In the genomic region with DNA sequence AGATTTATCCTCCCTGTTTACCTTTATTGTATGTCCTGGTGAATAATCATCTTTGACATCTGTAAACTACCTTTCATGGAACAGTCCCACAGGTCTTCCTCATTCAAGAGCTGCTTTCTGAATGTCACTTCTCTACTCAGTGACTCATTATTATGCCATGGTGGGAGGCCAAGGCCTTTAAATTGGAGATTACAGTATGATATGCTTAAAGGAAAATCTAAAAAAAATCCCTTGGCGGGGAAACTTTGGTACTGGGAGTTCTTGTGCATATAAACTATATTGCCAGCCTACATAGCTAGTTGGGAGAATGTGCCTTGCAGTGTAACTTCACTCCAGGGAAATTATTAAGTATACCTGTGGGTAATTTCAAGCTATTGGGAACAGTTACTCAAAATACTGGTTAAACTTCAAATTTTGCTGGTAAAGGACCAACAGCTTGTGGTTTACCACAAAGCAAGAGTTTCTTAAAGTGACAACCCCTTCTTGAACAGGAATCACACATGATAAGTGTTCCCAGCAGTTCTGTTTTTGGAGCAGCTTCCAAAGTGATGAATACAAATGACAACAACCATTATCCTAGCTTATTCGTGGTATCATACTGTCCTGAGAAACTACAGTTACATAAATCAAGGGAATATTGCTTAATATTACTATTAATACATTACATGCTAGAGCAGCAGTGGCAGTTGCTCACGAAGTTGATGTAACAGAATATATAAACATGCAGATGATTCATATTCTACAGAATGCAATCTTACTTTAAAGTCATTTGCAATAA, we compare ENCODE assay signal across 17 cellular contexts.
A peak's percentile ranks its signal among the peaks of the same experiment; 100 is the strongest.
DNase-seq lines count a peak whose midpoint lies in the region; ATAC-seq and TF ChIP-seq lines count a peak whose summit lies in the region.
"Had no signal": no experiment of that assay in that cellular context is flagged by ENCODE, and none has a peak within 500 bp of the region (broad histone marks: within the 10 kb centered on the region; RNA-seq: fewer than 3 reads in every experiment).

No MANE protein-coding gene starts in this region.

- H3F3A ChIP-seq in SK-N-SH (replicated peaks; ENCODE audit: insufficient read depth) (no peaks in the 10 kb centered on the region), smooth muscle cell (ENCODE audit: low read depth) (no peaks in the 10 kb centered on the region)

- H3K9me3 ChIP-seq in SK-N-SH (no peaks in the 10 kb centered on the region), adipocyte (ENCODE audit: control insufficient read depth, low read length) (no peaks in the 10 kb centered on the region), smooth muscle cell (replicated peaks; ENCODE audit: low read depth) (no peaks in the 10 kb centered on the region)

- H3K9ac ChIP-seq in SK-N-SH (no peak overlapping the region), adipocyte (ENCODE audit: low read length) (no peak overlapping the region), smooth muscle cell (ENCODE audit: low read depth) (no peak overlapping the region)
- H3K9ac ChIP-seq: GM23248 had no signal

- POLR2A ChIA-PET in SK-N-SH (lab: Yijun Ruan, JAX), result no interaction called here

- H3K4me3 ChIP-seq in SK-N-SH (ENCODE audit: low read depth in 2 of 2, low read length in 1 of 2) (no peak overlapping the region), adipocyte (ENCODE audit: low read length) (peak overlapping the region; percentile 54), fibroblast of villous mesenchyme (ENCODE audit: low read depth, low read length) (no peak overlapping the region), smooth muscle cell (no peak overlapping the region)
- H3K4me3 ChIP-seq: GM23248 had no signal

- H2AFZ ChIP-seq in SK-N-SH (ENCODE audit: low read depth), result no peak overlapping the region
- H2AFZ ChIP-seq in smooth muscle cell (ENCODE audit: low read depth), result no peak overlapping the region
- H2AFZ ChIP-seq: GM23248 had no signal

- H3K4me2 ChIP-seq in SK-N-SH (no peak overlapping the region), smooth muscle cell (peak overlapping the region; percentile 74)

- H4K20me1 ChIP-seq in SK-N-SH (ENCODE audit: insufficient read depth) (no peaks in the 10 kb centered on the region), smooth muscle cell (ENCODE audit: low read depth) (no peaks in the 10 kb centered on the region)

- CTCF ChIA-PET in SK-N-SH (lab: Yijun Ruan, JAX), result interaction anchor here (0.6 to 0.8 kb wide), 3 partner anchors 20 to 689 kb away, joined by 3 to 4 read pairs (median 3); no protein-coding TSS in a partner anchor

- no peaks in the 10 kb centered on the region for H3K4me1 ChIP-seq in SK-N-SH (ENCODE audit: control insufficient read depth in 1 of 2, insufficient read depth in 2 of 2, low read depth in 1 of 2, low read length in 1 of 2)
- peaks cover 23% of the 10 kb centered on the region for H3K4me1 ChIP-seq in adipocyte (ENCODE audit: control insufficient read depth, insufficient read depth, low read length)
- H3K4me1 ChIP-seq in smooth muscle cell (ENCODE audit: low read depth), result peaks cover 4% of the 10 kb centered on the region

- no peaks in the 10 kb centered on the region for H3K79me2 ChIP-seq in SK-N-SH (ENCODE audit: insufficient read depth)
- H3K79me2 ChIP-seq in smooth muscle cell (ENCODE audit: low read depth), result no peaks in the 10 kb centered on the region

- ATAC-seq in SK-N-SH treated with all-trans-retinoic acid at 6 μM for 48 hours, result no peak
- ATAC-seq in left lobe of liver, result no peak
- no peak for ATAC-seq in effector memory CD8-positive, alpha-beta T cell (replicated peaks)
- ATAC-seq: stimulated activated memory B cell treated with anti-CD40 and anti-IgM and Interleukin-4, amounts not matched to agents 10 μg/mL and 1 μg/mL and 100 μg/mL, for 72 hours had no signal

- H3K9me3 Mint-ChIP-seq in effector memory CD8-positive, alpha-beta T cell, result peaks cover 9 to 14% of the 10 kb centered on the region in 2 donors
- H3K9me3 Mint-ChIP-seq: activated naive CD8-positive, alpha-beta T cell treated with anti-CD3 and anti-CD28 coated beads for 36 hours; stimulated activated memory B cell treated with anti-CD40 and anti-IgM and Interleukin-4, amounts not matched to agents 10 μg/mL and 1 μg/mL and 100 μg/mL, for 72 hours; type B pancreatic cell had no signal

- 13% methylated on average over 3 of the region's 3 CpGs for WGBS in SK-N-SH (ENCODE audit: low lambda C conversion rate)
- WGBS in smooth muscle cell (ENCODE audit: low lambda C conversion rate), result 31% methylated on average over 3 of the region's 3 CpGs

- H3K27ac ChIP-seq in SK-N-SH (ENCODE audit: low read depth in 2 of 2, low read length in 1 of 2) (no peak overlapping the region), smooth muscle cell (ENCODE audit: low read depth) (peak overlapping the region; percentile 55)
- H3K27ac ChIP-seq: 22Rv1, GM23248 had no signal

- no peaks in the 10 kb centered on the region for H3K4me1 Mint-ChIP-seq in effector memory CD8-positive, alpha-beta T cell (ENCODE audit: low read depth in 2 of 2)
- H3K4me1 Mint-ChIP-seq: activated CD4-positive, alpha-beta T cell treated with anti-CD3 and anti-CD28 coated beads, Interleukin-2, amount 10 ng/mL, durations not matched to agents 7 days and 5 days; activated naive CD8-positive, alpha-beta T cell treated with anti-CD3 and anti-CD28 coated beads for 36 hours; stimulated activated memory B cell treated with anti-CD40 and anti-IgM and Interleukin-4, amounts not matched to agents 10 μg/mL and 1 μg/mL and 100 μg/mL, for 72 hours had no signal

- no peak for TF ChIP-seq RAD21 in SK-N-SH (IDR thresholded peaks at IDR 0.05; ENCODE audit: low read length)

- DNase-seq in SK-N-SH (no peak), adipocyte (ENCODE audit: low read depth) (peak; percentile 66), fibroblast of villous mesenchyme (ENCODE audit: low read depth) (peak; percentile 86), smooth muscle cell (lab: John Stamatoyannopoulos, UW; ENCODE audit: unreplicated experiment) (no peak), HuH-7 (ENCODE audit: low spot score) (no peak), left lobe of liver (ENCODE audit: low spot score) (no peak)
- no peak for DNase-seq in effector memory CD8-positive, alpha-beta T cell
- DNase-seq: activated CD4-positive, alpha-beta T cell treated with anti-CD3 and anti-CD28 coated beads, Interleukin-2, amount 10 ng/mL, durations not matched to agents 7 days and 5 days; activated naive CD8-positive, alpha-beta T cell treated with anti-CD3 and anti-CD28 coated beads for 36 hours; activated T-cell treated with anti-CD3 and anti-CD28 coated beads, Interleukin-2, amount 50 U/mL, for 1 hour; GM23248; kidney; T1000 had no signal

- H3K27me3 ChIP-seq in SK-N-SH (ENCODE audit: insufficient read depth) (no peaks in the 10 kb centered on the region), adipocyte (replicated peaks; ENCODE audit: control insufficient read depth, insufficient read depth, low read length) (no peaks in the 10 kb centered on the region), smooth muscle cell (ENCODE audit: low read depth) (no peaks in the 10 kb centered on the region)

- no peak for TF ChIP-seq EP300 in SK-N-SH (IDR thresholded peaks at IDR 0.05; ENCODE audit: borderline replicate concordance in 1 of 2, low read depth in 1 of 2, low read length in 1 of 2)

- no peaks in the 10 kb centered on the region for H3K27me3 Mint-ChIP-seq in effector memory CD8-positive, alpha-beta T cell
- H3K27me3 Mint-ChIP-seq: activated CD4-positive, alpha-beta T cell treated with anti-CD3 and anti-CD28 coated beads, Interleukin-2, amount 10 ng/mL, durations not matched to agents 7 days and 5 days; activated naive CD8-positive, alpha-beta T cell treated with anti-CD3 and anti-CD28 coated beads for 36 hours; stimulated activated memory B cell treated with anti-CD40 and anti-IgM and Interleukin-4, amounts not matched to agents 10 μg/mL and 1 μg/mL and 100 μg/mL, for 72 hours; type B pancreatic cell had no signal

- no peak overlapping the region for H3K27ac Mint-ChIP-seq in effector memory CD8-positive, alpha-beta T cell
- H3K27ac Mint-ChIP-seq: activated CD4-positive, alpha-beta T cell treated with anti-CD3 and anti-CD28 coated beads, Interleukin-2, amount 10 ng/mL, durations not matched to agents 7 days and 5 days; activated naive CD8-positive, alpha-beta T cell treated with anti-CD3 and anti-CD28 coated beads for 36 hours; stimulated activated memory B cell treated with anti-CD40 and anti-IgM and Interleukin-4, amounts not matched to agents 10 μg/mL and 1 μg/mL and 100 μg/mL, for 72 hours; type B pancreatic cell had no signal

- H3K36me3 Mint-ChIP-seq in effector memory CD8-positive, alpha-beta T cell (ENCODE audit: insufficient read depth), result no peaks in the 10 kb centered on the region
- H3K36me3 Mint-ChIP-seq: activated naive CD8-positive, alpha-beta T cell treated with anti-CD3 and anti-CD28 coated beads for 36 hours; stimulated activated memory B cell treated with anti-CD40 and anti-IgM and Interleukin-4, amounts not matched to agents 10 μg/mL and 1 μg/mL and 100 μg/mL, for 72 hours; type B pancreatic cell had no signal

- no peaks in the 10 kb centered on the region for H3K36me3 ChIP-seq in SK-N-SH (replicated peaks in 1 of 2; ENCODE audit: control insufficient read depth in 1 of 2, insufficient read depth in 2 of 2, low read length in 1 of 2)
- no peaks in the 10 kb centered on the region for H3K36me3 ChIP-seq in adipocyte (ENCODE audit: control insufficient read depth, insufficient read depth, low read length, severe bottlenecking)
- no peaks in the 10 kb centered on the region for H3K36me3 ChIP-seq in smooth muscle cell (ENCODE audit: low read depth)

- no peak for TF ChIP-seq CTCF in SK-N-SH (IDR thresholded peaks at IDR 0.05)
- TF ChIP-seq CTCF in fibroblast of villous mesenchyme (IDR thresholded peaks at IDR 0.05; ENCODE audit: insufficient read depth, low read depth, low read length), result no peak
- no peak for TF ChIP-seq CTCF in smooth muscle cell (IDR thresholded peaks at IDR 0.05; ENCODE audit: borderline replicate concordance, insufficient read depth, poor library complexity, severe bottlenecking)

- no peak overlapping the region for H3K4me3 Mint-ChIP-seq in effector memory CD8-positive, alpha-beta T cell
- H3K4me3 Mint-ChIP-seq: activated CD4-positive, alpha-beta T cell treated with anti-CD3 and anti-CD28 coated beads, Interleukin-2, amount 10 ng/mL, durations not matched to agents 7 days and 5 days; activated naive CD8-positive, alpha-beta T cell treated with anti-CD3 and anti-CD28 coated beads for 36 hours; stimulated activated memory B cell treated with anti-CD40 and anti-IgM and Interleukin-4, amounts not matched to agents 10 μg/mL and 1 μg/mL and 100 μg/mL, for 72 hours; type B pancreatic cell had no signal

- H3K9me2 ChIP-seq in SK-N-SH, result no peaks in the 10 kb centered on the region

TF ChIP-seq in SK-N-SH, 30 proteins besides CTCF, POLR2A, EP300 and RAD21 (continues in another document):
- TF ChIP-seq FOSL2 (IDR thresholded peaks at IDR 0.05; ENCODE audit: borderline replicate concordance, low read depth) (no peak), NFIC (IDR thresholded peaks at IDR 0.05; ENCODE audit: borderline replicate concordance) (no peak), EZH2phosphoT487 (IDR thresholded peaks at IDR 0.05; ENCODE audit: borderline replicate concordance, low read depth) (no peak), TAF1 (IDR thresholded peaks at IDR 0.05; ENCODE audit: borderline replicate concordance, low read depth, low read length) (no peak), RXRA (IDR thresholded peaks at IDR 0.05; ENCODE audit: borderline replicate concordance, low read depth) (no peak), RCOR1 (IDR thresholded peaks at IDR 0.05; ENCODE audit: low read length) (no peak), FOXM1 (IDR thresholded peaks at IDR 0.05; ENCODE audit: low read depth) (no peak)

Comparison
In these comparisons a context has a peak if more than half of its experiments do, and no peak if none do; other contexts are left out.
1. DNase-seq: peak in adipocyte (single experiment) and fibroblast of villous mesenchyme (single experiment); none in SK-N-SH (single experiment), smooth muscle cell (single experiment), HuH-7 (single experiment), left lobe of liver (single experiment) and effector memory CD8-positive, alpha-beta T cell (0 of 3).